Comparison of ENCODE assay signal across 9 cellular contexts in the genomic region with DNA sequence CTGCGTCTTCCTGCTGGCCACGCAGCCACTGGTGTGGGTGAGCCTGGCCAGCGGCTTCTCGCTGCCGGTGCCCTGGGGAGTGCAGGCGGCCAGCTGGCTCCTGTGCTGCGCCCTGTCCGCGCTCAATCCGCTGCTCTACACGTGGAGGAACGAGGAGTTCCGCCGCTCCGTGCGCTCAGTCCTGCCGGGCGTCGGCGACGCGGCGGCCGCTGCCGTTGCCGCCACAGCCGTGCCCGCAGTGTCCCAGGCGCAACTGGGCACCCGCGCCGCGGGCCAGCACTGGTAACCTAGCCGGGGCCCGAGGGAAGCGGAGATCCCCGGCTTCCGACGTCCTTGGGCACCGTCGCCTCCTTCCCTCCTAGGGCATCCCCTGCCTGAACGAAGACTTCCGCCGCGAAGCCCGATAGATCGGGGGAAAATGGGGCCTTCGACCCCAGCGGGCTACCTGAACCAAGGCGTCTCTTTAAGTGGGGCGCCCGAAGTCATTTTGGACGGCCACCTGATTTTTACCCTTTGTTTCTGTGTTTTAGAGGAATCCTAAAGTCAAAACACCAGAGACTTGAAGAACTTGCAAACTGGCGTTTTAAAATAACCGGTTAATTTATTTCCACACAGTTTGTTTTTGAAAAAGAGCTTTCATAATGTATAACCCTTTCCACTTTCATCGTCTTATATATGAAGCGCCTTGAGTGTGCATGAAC. TPM values are rescaled to one million over a fixed set of nuclear protein-coding genes. Genes with fewer than 3 reads are reported as not detected.
DNase-seq lines count a peak whose midpoint lies in the region; ATAC-seq, FAIRE-seq and TF ChIP-seq lines count a peak whose summit lies in the region.
"Had no signal": no experiment of that assay in that cellular context is flagged by ENCODE, and none has a peak within 500 bp of the region (broad histone marks: within the 10 kb centered on the region; RNA-seq: fewer than 3 reads in every experiment).

No MANE protein-coding gene starts in this region.

- peak overlapping the region; percentile 92 for H3K4me2 ChIP-seq in neuronal stem cell (ENCODE audit: insufficient read depth, low read length, poor library complexity, severe bottlenecking)

- H2BK12ac ChIP-seq in neuronal stem cell (ENCODE audit: low read length), result peak overlapping the region; percentile 97

- peaks cover 13 to 88% (median 31%) of the 10 kb centered on the region in 3 experiments for H3K27me3 ChIP-seq in neuronal stem cell (ENCODE audit: control insufficient read depth in 3 of 3, insufficient read depth in 3 of 3, low read depth in 1 of 3, low read length in 3 of 3)

- WGBS in neuronal stem cell (ENCODE audit: extremely low coverage in 2 of 2, insufficient read length in 2 of 2, insufficient replicate concordance in 1 of 2), 2 donors, result no CpG with 5 or more reads among the region's 57 CpGs

- peak overlapping the region; percentile 87 for H3K23ac ChIP-seq in neuronal stem cell (ENCODE audit: low read depth, low read length, poor library complexity)

- peak overlapping the region; percentile 35 for H2BK120ac ChIP-seq in neuronal stem cell (ENCODE audit: low read depth, low read length)

- H3K36me3 ChIP-seq in SK-N-MC (ENCODE audit: insufficient read depth, low read length) (no peaks in the 10 kb centered on the region), neuronal stem cell (replicated peaks in 1 of 2; ENCODE audit: control insufficient read depth in 2 of 2, insufficient read depth in 2 of 2, low read length in 2 of 2) (no peaks in the 10 kb centered on the region)

- DNase-seq in NCI-H146 (lab: John Stamatoyannopoulos, UW) (peak; percentile 66), NCI-H146 treated with DMSO at 0.1 percent for 48 hours (lab: John Stamatoyannopoulos, UW; ENCODE audit: unreplicated experiment) (no peak), SK-N-MC (ENCODE audit: low read depth, low spot score) (no peak), neuronal stem cell (ENCODE audit: low spot score) (peak; percentile 15), H54 (ENCODE audit: insufficient read length, low spot score) (no peak)

- peak overlapping the region; percentile 66 for H3K14ac ChIP-seq in neuronal stem cell (ENCODE audit: low read length)

- no peaks in the 10 kb centered on the region for H3K9me3 ChIP-seq in SK-N-MC (ENCODE audit: low read depth, low read length)
- H3K9me3 ChIP-seq in neuronal stem cell (replicated peaks in 1 of 2; ENCODE audit: control insufficient read depth in 2 of 2, insufficient read depth in 1 of 2, low read depth in 1 of 2, low read length in 2 of 2), result no peaks in the 10 kb centered on the region

- FAIRE-seq in H54 (lab: Jason Lieb, UNC), result no peak

- no peak overlapping the region for H3K4ac ChIP-seq in neuronal stem cell (ENCODE audit: low read length)

- H3K9ac ChIP-seq in SK-N-MC (ENCODE audit: insufficient read length) (no peak overlapping the region), neuronal stem cell (ENCODE audit: low read depth, low read length, poor library complexity) (peak overlapping the region; percentile 94)

- TF ChIP-seq POLR2A in H54 (IDR thresholded peaks at IDR 0.05; ENCODE audit: low read depth, low read length), result no peak

- no peak overlapping the region for H2AK5ac ChIP-seq in neuronal stem cell (ENCODE audit: low read depth, low read length)

- peaks cover 14 to 18% of the 10 kb centered on the region in 2 donors for H3K4me1 ChIP-seq in neuronal stem cell (ENCODE audit: control insufficient read depth in 2 of 2, insufficient read depth in 1 of 2, low read depth in 1 of 2, low read length in 2 of 2)

- H3K18ac ChIP-seq in neuronal stem cell (ENCODE audit: low read length), result peak overlapping the region; percentile 94

- H2BK15ac ChIP-seq in neuronal stem cell (ENCODE audit: low read length), result peak overlapping the region; percentile 95

- no peak overlapping the region for H2BK5ac ChIP-seq in neuronal stem cell (ENCODE audit: low read length)

- no peak overlapping the region for H4K8ac ChIP-seq in neuronal stem cell (ENCODE audit: low read depth, low read length)

- H3K27ac ChIP-seq in SK-N-MC (no peak overlapping the region), neuronal stem cell (replicated peaks; ENCODE audit: low read length) (no peak overlapping the region)
- H3K27ac ChIP-seq: C4-2B had no signal

- no peak overlapping the region for H4K91ac ChIP-seq in neuronal stem cell (ENCODE audit: low read depth, low read length, poor library complexity)

- no peaks in the 10 kb centered on the region for H3K79me1 ChIP-seq in neuronal stem cell (ENCODE audit: low read depth, low read length)

- peak; percentile 31 for ATAC-seq in esophagus mucosa
- no peak for ATAC-seq in GM21447 (IDR thresholded peaks at IDR 0.05; ENCODE audit: unreplicated experiment)
- no peak for ATAC-seq in HG03342 (IDR thresholded peaks at IDR 0.05; ENCODE audit: unreplicated experiment)

- H2AFZ ChIP-seq in neuronal stem cell (ENCODE audit: low read length), result peak overlapping the region; percentile 95

- H3K4me3 ChIP-seq in SK-N-MC (peak overlapping the region; percentile 84), neuronal stem cell (ENCODE audit: low read length in 2 of 2) (peak overlapping the region; percentile 35 to 79)

RNA-seq across cellular contexts. Expression of gene GPR88, which starts 2.0 kb away (rescaled TPM):
- total RNA-seq in esophagus mucosa, result not detected
- polyA plus RNA-seq in neuronal stem cell (2013, experiment 1 of 2), result not detected
- not detected for polyA plus RNA-seq in neuronal stem cell (2013, experiment 2 of 2)

Comparison
In these comparisons a context has a peak if more than half of its experiments do, and no peak if none do; other contexts are left out.
1. DNase-seq: peak in NCI-H146 (single experiment) and neuronal stem cell (single experiment); none in NCI-H146 treated with DMSO at 0.1 percent for 48 hours (single experiment), SK-N-MC (single experiment) and H54 (single experiment).